22 cellular contexts compared by ENCODE assay signal in the genomic region with DNA sequence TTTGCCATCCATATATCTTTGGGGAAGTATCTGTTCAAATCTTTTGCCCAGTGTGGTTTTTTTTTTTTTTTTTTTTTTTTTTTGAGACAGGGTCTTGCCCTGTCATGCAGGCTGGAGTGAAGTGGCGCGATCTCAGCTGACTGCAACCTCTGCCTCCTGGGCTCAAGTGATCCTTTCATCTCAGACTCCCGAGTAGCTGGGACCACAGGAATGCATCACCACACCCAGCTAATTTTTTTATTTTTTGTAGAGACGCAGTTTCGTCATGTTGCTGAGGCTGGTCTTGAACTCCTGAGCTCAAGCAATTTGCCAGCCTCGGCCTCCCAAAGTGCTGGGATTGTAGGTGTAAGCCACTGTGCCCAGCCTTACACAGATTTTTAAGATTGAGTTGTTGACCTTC. TPM values are rescaled to one million over a fixed set of nuclear protein-coding genes. Genes with fewer than 3 reads are reported as not detected.
"Had no signal": no experiment of that assay in that cellular context is flagged by ENCODE, and none has a peak within 500 bp of the region (broad histone marks: within the 10 kb centered on the region; RNA-seq: fewer than 3 reads in every experiment).

No MANE protein-coding gene starts in this region.

- H3K27me3 Mint-ChIP-seq: activated CD4-positive, alpha-beta memory T cell treated with anti-CD3 and anti-CD28 coated beads for 36 hours had no signal

- H3K36me3 ChIP-seq: left lung, tibial artery had no signal

- H3K4me3 Mint-ChIP-seq: activated CD4-positive, alpha-beta memory T cell treated with anti-CD3 and anti-CD28 coated beads for 36 hours; nephron; T-helper 2 cell treated with Interferon-gamma antibody and Interleukin-4, amounts not matched to agents 5 μg/mL and 100 μg/mL, for 36 hours had no signal

- DNase-seq: activated CD4-positive, alpha-beta memory T cell treated with anti-CD3 and anti-CD28 coated beads for 36 hours; activated naive CD4-positive, alpha-beta T cell; anterior cingulate cortex; central memory CD4-positive, alpha-beta T cell; erythroblast; head of caudate nucleus; left lung; midbrain; nucleus accumbens; posterior cingulate gyrus; retina; stimulated activated CD4-positive, alpha-beta T cell treated with anti-CD3 and anti-CD28 coated beads, Interleukin-2, amount 100 ng/mL, for 24 hours; stimulated activated naive CD4-positive, alpha-beta T cell treated with Interleukin-2 at 50 U/mL for 16 hours; tibial artery had no signal

- H3K27me3 ChIP-seq: left lung, tibial artery had no signal

- H3K27ac Mint-ChIP-seq: activated CD4-positive, alpha-beta memory T cell treated with anti-CD3 and anti-CD28 coated beads for 36 hours; brain; nephron; T-helper 2 cell treated with Interferon-gamma antibody and Interleukin-4, amounts not matched to agents 5 μg/mL and 100 μg/mL, for 36 hours had no signal

- H3K4me3 ChIP-seq: coronary artery, left lung, tibial artery had no signal

- H3K9me3 ChIP-seq: left lung, tibial artery had no signal

- H3K27ac ChIP-seq: coronary artery, left lung, tibial artery had no signal

- H3K36me3 Mint-ChIP-seq: activated CD4-positive, alpha-beta memory T cell treated with anti-CD3 and anti-CD28 coated beads for 36 hours; brain had no signal

- H3K9me3 Mint-ChIP-seq: activated CD4-positive, alpha-beta memory T cell treated with anti-CD3 and anti-CD28 coated beads for 36 hours; brain; nephron; T-helper 2 cell treated with Interferon-gamma antibody and Interleukin-4, amounts not matched to agents 5 μg/mL and 100 μg/mL, for 36 hours had no signal

RNA-seq across cellular contexts. Expression of gene UPK3A, which starts 20.2 kb away (rescaled TPM):
- total RNA-seq: activated CD4-positive, alpha-beta memory T cell treated with anti-CD3 and anti-CD28 coated beads for 36 hours; frontal cortex; kidney epithelial cell; left lung; lung microvascular endothelial cell; subcutaneous adipose tissue had no signal
